In the genomic region with DNA sequence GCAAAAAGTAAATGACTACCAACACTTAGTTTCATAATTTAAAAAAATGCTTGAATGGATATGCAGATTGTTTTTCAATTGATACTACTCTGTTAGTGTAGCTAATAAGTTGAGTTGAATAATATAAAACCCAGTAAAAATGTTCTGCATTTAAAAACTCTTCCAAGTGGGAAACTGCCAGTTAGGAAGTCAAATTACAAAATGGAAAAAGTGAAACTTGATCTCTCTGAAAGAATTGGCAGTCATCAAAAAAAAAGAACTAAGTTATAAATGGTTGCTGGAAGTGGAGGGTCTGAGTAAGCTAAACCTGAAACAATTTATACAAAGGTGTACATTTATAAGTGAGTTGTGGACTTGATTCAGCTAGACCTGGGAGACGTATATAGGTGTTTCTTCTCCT, we compare ENCODE assay signal across 25 cellular contexts.
"Had no signal": no experiment of that assay in that cellular context is flagged by ENCODE, and none has a peak within 500 bp of the region (broad histone marks: within the 10 kb centered on the region; RNA-seq: fewer than 3 reads in every experiment).

No MANE protein-coding gene starts in this region.

- H3K27me3 ChIP-seq: body of pancreas, heart left ventricle, left lung, testis had no signal

- H3K4me1 ChIP-seq: body of pancreas, left lung, lower lobe of right lung, testis had no signal

- ATAC-seq: activated T-helper 17 cell treated with anti-CD3 and anti-CD28 coated beads, Interleukin-2, amount 50 U/mL, for 72 hours; body of pancreas; esophagus mucosa; heart left ventricle; left lung; lower lobe of right lung; naive thymus-derived CD8-positive, alpha-beta T cell; right cardiac atrium; stimulated activated naive CD8-positive, alpha-beta T cell treated with anti-CD3 and anti-CD28 coated beads, Interleukin-15, Interleukin-2, amounts not matched to agents 100 U/mL and 50 U/mL, for 24 hours; T-helper 17 cell had no signal

- H3K27ac Mint-ChIP-seq: activated CD4-positive, alpha-beta memory T cell treated with anti-CD3 and anti-CD28 coated beads, Interleukin-2, amount 10 ng/mL, durations not matched to agents 7 days and 5 days; activated CD4-positive, alpha-beta T cell treated with anti-CD3 and anti-CD28 coated beads, Interleukin-2, amount 10 ng/mL, durations not matched to agents 7 days and 5 days; activated T-cell treated with anti-CD3 and anti-CD28 coated beads, Interleukin-2, amount 50 U/mL, for 24 hours; activated T-helper 17 cell treated with anti-CD3 and anti-CD28 coated beads, Interleukin-2, amount 50 U/mL, for 72 hours; naive thymus-derived CD8-positive, alpha-beta T cell; T-helper 17 cell had no signal

- H3K9me3 Mint-ChIP-seq: activated CD4-positive, alpha-beta memory T cell treated with anti-CD3 and anti-CD28 coated beads, Interleukin-2, amount 10 ng/mL, durations not matched to agents 7 days and 5 days; activated CD4-positive, alpha-beta T cell treated with anti-CD3 and anti-CD28 coated beads, Interleukin-2, amount 10 ng/mL, durations not matched to agents 7 days and 5 days; activated T-cell treated with anti-CD3 and anti-CD28 coated beads, Interleukin-2, amount 50 U/mL, for 24 hours; activated T-helper 17 cell treated with anti-CD3 and anti-CD28 coated beads, Interleukin-2, amount 50 U/mL, for 72 hours had no signal

- H3K27ac ChIP-seq: body of pancreas, lower lobe of right lung, testis had no signal

- H3K9me3 ChIP-seq: body of pancreas, heart left ventricle, left lung, lower lobe of right lung, testis had no signal

- H3K36me3 Mint-ChIP-seq: naive thymus-derived CD8-positive, alpha-beta T cell had no signal

- DNase-seq: activated CD4-positive, alpha-beta memory T cell treated with anti-CD3 and anti-CD28 coated beads, Interleukin-2, amount 10 ng/mL, durations not matched to agents 7 days and 5 days; activated CD4-positive, alpha-beta T cell treated with anti-CD3 and anti-CD28 coated beads for 1 hour; activated CD4-positive, alpha-beta T cell treated with anti-CD3 and anti-CD28 coated beads, Interleukin-2, amount 10 ng/mL, durations not matched to agents 7 days and 5 days; activated CD8-positive, alpha-beta memory T cell treated with anti-CD3 and anti-CD28 coated beads, Interleukin-2, amount 50 U/mL, for 48 hours; activated gamma-delta T cell treated with Interleukin-2 at 50 U/mL for 16 hours; activated naive CD4-positive, alpha-beta T cell treated with anti-CD3 and anti-CD28 coated beads, Interleukin-2, amount 50 U/mL, for 16 hours; activated T-cell treated with anti-CD3 and anti-CD28 coated beads, Interleukin-2, amount 50 U/mL, for 24 hours; amygdala; body of pancreas; cerebellar nuclear complex; cortex of kidney; heart left ventricle; left lung; lower lobe of right lung; mesenchymal stem cell; naive thymus-derived CD8-positive, alpha-beta T cell; right cardiac atrium; stimulated activated CD4-positive, alpha-beta T cell treated with anti-CD3 and anti-CD28 coated beads, Interleukin-2, amount 100 ng/mL, for 48 hours; stimulated activated naive CD8-positive, alpha-beta T cell treated with anti-CD3 and anti-CD28 coated beads, Interleukin-15, Interleukin-2, amounts not matched to agents 100 U/mL and 50 U/mL, for 24 hours; T-helper 17 cell; T1000; testis; trophoblast cell had no signal

- H3K4me1 Mint-ChIP-seq: activated CD4-positive, alpha-beta memory T cell treated with anti-CD3 and anti-CD28 coated beads, Interleukin-2, amount 10 ng/mL, durations not matched to agents 7 days and 5 days; activated CD4-positive, alpha-beta T cell treated with anti-CD3 and anti-CD28 coated beads, Interleukin-2, amount 10 ng/mL, durations not matched to agents 7 days and 5 days; activated T-helper 17 cell treated with anti-CD3 and anti-CD28 coated beads, Interleukin-2, amount 50 U/mL, for 72 hours; naive thymus-derived CD8-positive, alpha-beta T cell had no signal

- H3K36me3 ChIP-seq: lower lobe of right lung had no signal

- H3K4me3 Mint-ChIP-seq: activated CD4-positive, alpha-beta memory T cell treated with anti-CD3 and anti-CD28 coated beads, Interleukin-2, amount 10 ng/mL, durations not matched to agents 7 days and 5 days; activated CD4-positive, alpha-beta T cell treated with anti-CD3 and anti-CD28 coated beads, Interleukin-2, amount 10 ng/mL, durations not matched to agents 7 days and 5 days; activated T-cell treated with anti-CD3 and anti-CD28 coated beads, Interleukin-2, amount 50 U/mL, for 24 hours; activated T-helper 17 cell treated with anti-CD3 and anti-CD28 coated beads, Interleukin-2, amount 50 U/mL, for 72 hours; naive thymus-derived CD8-positive, alpha-beta T cell; T-helper 17 cell had no signal

- H3K4me3 ChIP-seq: body of pancreas, heart left ventricle, left lung, lower lobe of right lung, testis had no signal
